Comparison of ENCODE assay signal across 1 cellular context in the genomic region with DNA sequence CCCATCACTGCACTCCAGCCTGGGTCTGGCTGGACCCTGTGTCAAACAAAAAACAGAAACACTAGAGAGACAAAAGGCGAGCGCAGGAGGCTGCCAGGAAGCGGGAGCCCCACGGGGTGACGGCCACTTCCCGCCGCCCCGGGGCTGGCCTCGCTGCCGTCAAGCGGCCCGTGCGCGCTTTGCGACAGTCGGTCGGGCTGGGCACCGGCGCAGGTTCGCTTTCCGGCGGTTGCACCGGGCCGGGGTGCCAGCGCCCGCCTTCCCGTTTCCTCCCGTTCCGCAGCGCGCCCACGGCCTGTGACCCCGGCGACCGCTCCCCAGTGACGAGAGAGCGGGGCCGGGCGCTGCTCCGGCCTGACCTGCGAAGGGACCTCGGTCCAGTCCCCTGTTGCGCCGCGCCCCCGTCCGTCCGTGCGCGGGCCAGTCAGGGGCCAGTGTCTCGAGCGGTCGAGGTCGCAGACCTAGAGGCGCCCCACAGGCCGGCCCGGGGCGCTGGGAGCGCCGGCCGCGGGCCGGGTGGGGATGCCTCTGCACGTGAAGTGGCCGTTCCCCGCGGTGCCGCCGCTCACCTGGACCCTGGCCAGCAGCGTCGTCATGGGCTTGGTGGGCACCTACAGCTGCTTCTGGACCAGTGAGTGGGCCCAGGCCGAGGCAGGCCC.
TF ChIP-seq lines count a peak whose summit lies in the region.

TSS of gene TAFAZZIN (plus strand) at position 218 of the 659 bp plus-strand sequence. CDS start at position 523, 305 bp downstream.

TF ChIP-seq in SK-N-SH, 30 proteins besides CTCF, POLR2A, EP300 and RAD21:
- 0 out of 2 replicates have a peak, but pooled peaks have one; percentile 15 for TF ChIP-seq ELF1 (IDR thresholded peaks at IDR 0.05)
- TF ChIP-seq TAF1 (IDR thresholded peaks at IDR 0.05; ENCODE audit: borderline replicate concordance, low read depth, low read length) = peak; percentile 59; the same call in 1 of the 2 replicates
- 0 out of 2 replicates have a peak, but pooled peaks have one; percentile 13 for TF ChIP-seq USF1 (IDR thresholded peaks at IDR 0.05; ENCODE audit: borderline replicate concordance, low read depth)
- TF ChIP-seq POLR2AphosphoS5 (IDR thresholded peaks at IDR 0.05; ENCODE audit: low read depth, low read length) = peak; percentile 50; the same call in 1 of the 2 replicates
- TF ChIP-seq NRF1 (IDR thresholded peaks at IDR 0.05; ENCODE audit: low read depth, low read length) = peak; percentile 45
- peak; percentile 54; the same call in 1 of the 2 replicates for TF ChIP-seq GABPA (IDR thresholded peaks at IDR 0.05; ENCODE audit: low read depth)
- no peak for TF ChIP-seq JUND (IDR thresholded peaks at IDR 0.05)
- TF ChIP-seq TCF12 (IDR thresholded peaks at IDR 0.05) = no peak
